ENCODE assay signal across 11 cellular contexts in the genomic region with DNA sequence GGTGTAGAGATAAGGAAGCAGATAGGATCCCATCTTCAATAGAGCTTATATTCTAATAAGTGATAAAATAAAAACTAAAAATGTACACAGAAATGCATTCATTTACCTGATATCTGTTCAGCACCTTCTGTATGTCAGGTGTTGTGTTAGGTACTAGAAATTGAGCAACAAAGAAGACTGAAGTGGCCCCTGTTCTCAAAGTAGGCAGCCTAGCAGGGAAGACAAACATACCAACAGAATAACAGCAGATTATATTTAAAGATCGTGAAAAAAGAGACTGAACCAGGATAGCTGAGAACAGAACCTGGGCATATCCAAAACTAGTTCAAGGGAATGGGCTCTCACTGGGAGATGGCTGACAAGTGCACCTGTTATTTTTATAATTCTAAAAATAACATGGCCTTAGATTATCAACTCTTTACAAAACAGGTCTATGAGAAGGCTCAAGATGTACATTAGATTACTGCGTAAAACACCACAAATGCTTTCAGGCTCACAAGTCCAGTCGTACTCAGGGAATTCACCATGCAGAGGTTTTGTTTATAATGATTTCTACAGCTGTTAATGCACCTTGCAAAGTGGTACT. TPM values are rescaled to one million over a fixed set of nuclear protein-coding genes. Genes with fewer than 3 reads are reported as not detected.
DNase-seq lines count a peak whose midpoint lies in the region; ATAC-seq and TF ChIP-seq lines count a peak whose summit lies in the region.
"Had no signal": no experiment of that assay in that cellular context is flagged by ENCODE, and none has a peak within 500 bp of the region (broad histone marks: within the 10 kb centered on the region; RNA-seq: fewer than 3 reads in every experiment).

No MANE protein-coding gene starts in this region.

- H3K36me3 Mint-ChIP-seq in T-cell: peaks cover 27% of the 10 kb centered on the region

- POLR2A ChIA-PET in T-cell (lab: Charles Lee): no interaction called here

- no peak overlapping the region for H3K4me3 ChIP-seq in left ventricle myocardium inferior
- H3K4me3 ChIP-seq in brain microvascular endothelial cell (ENCODE audit: low read depth, low read length): no peak overlapping the region
- H3K4me3 ChIP-seq in mesodermal cell (ENCODE audit: extremely low read depth, insufficient read depth, low read length, poor library complexity, severe bottlenecking): no peak overlapping the region
- no peak overlapping the region for H3K4me3 ChIP-seq in upper lobe of right lung
- H3K4me3 ChIP-seq in effector memory CD4-positive, alpha-beta T cell (ENCODE audit: insufficient read depth, low read depth, low read length, poor library complexity, severe bottlenecking): no peak overlapping the region

- in situ Hi-C loops in brain microvascular endothelial cell (cut with HindIII; ENCODE audit: low pct_ligation_motif_present, low sequenced_read_pairs): no loop called here

- no peak overlapping the region for H3K27ac Mint-ChIP-seq in T-cell
- H3K27ac Mint-ChIP-seq: stimulated activated memory B cell treated with anti-CD40 and anti-IgM and Interleukin-4, amounts not matched to agents 10 μg/mL and 1 μg/mL and 100 μg/mL, for 72 hours had no signal

- H3K36me3 ChIP-seq in left ventricle myocardium inferior: no peaks in the 10 kb centered on the region
- no peaks in the 10 kb centered on the region for H3K36me3 ChIP-seq in brain microvascular endothelial cell (replicated peaks)
- H3K36me3 ChIP-seq in mesodermal cell (ENCODE audit: control insufficient read depth, insufficient read depth, low read length): peaks cover 37% of the 10 kb centered on the region
- H3K36me3 ChIP-seq in upper lobe of right lung: no peaks in the 10 kb centered on the region
- no peaks in the 10 kb centered on the region for H3K36me3 ChIP-seq in effector memory CD4-positive, alpha-beta T cell (ENCODE audit: control insufficient read depth, insufficient read depth, low read length)

- H3K27ac ChIP-seq in left ventricle myocardium inferior (replicated peaks) (peak overlapping the region; percentile 86), brain microvascular endothelial cell (peak overlapping the region; percentile 95), mesodermal cell (ENCODE audit: low read depth, low read length, severe bottlenecking) (peak overlapping the region; percentile 99), upper lobe of right lung (peak overlapping the region; percentile 74)
- H3K27ac ChIP-seq in effector memory CD4-positive, alpha-beta T cell (ENCODE audit: insufficient read depth, low read length, poor library complexity, severe bottlenecking): no peak overlapping the region

- peaks cover 0 to 4% (median 0%) of the 10 kb centered on the region in 3 donors for H3K9me3 Mint-ChIP-seq in T-cell
- H3K9me3 Mint-ChIP-seq: stimulated activated memory B cell treated with anti-CD40 and anti-IgM and Interleukin-4, amounts not matched to agents 10 μg/mL and 1 μg/mL and 100 μg/mL, for 72 hours had no signal

- ATAC-seq in Right ventricle myocardium inferior (no peak), upper lobe of right lung (peak; percentile 48), T-cell (replicated peaks in 1 of 4) (no peak)

- H3K27me3 Mint-ChIP-seq in T-cell: no peaks in the 10 kb centered on the region
- H3K27me3 Mint-ChIP-seq: stimulated activated memory B cell treated with anti-CD40 and anti-IgM and Interleukin-4, amounts not matched to agents 10 μg/mL and 1 μg/mL and 100 μg/mL, for 72 hours had no signal

- H3K4me1 ChIP-seq in left ventricle myocardium inferior (peaks cover 59% of the 10 kb centered on the region), mesodermal cell (ENCODE audit: control insufficient read depth, insufficient read depth, low read length, poor library complexity, severe bottlenecking) (peaks cover 43% of the 10 kb centered on the region), upper lobe of right lung (peaks cover 42% of the 10 kb centered on the region)
- no peaks in the 10 kb centered on the region for H3K4me1 ChIP-seq in effector memory CD4-positive, alpha-beta T cell (ENCODE audit: control insufficient read depth, insufficient read depth, low read length, poor library complexity, severe bottlenecking)

- H3K4me3 Mint-ChIP-seq in T-cell: no peak overlapping the region
- H3K4me3 Mint-ChIP-seq: stimulated activated memory B cell treated with anti-CD40 and anti-IgM and Interleukin-4, amounts not matched to agents 10 μg/mL and 1 μg/mL and 100 μg/mL, for 72 hours had no signal

- CTCF ChIA-PET in T-cell (lab: Charles Lee): no interaction called here

- H3K27me3 ChIP-seq in left ventricle myocardium inferior (ENCODE audit: low read depth) (no peaks in the 10 kb centered on the region), brain microvascular endothelial cell (replicated peaks) (no peaks in the 10 kb centered on the region), upper lobe of right lung (no peaks in the 10 kb centered on the region)
- no peaks in the 10 kb centered on the region for H3K27me3 ChIP-seq in effector memory CD4-positive, alpha-beta T cell (replicated peaks; ENCODE audit: control insufficient read depth, insufficient read depth, low read length, poor library complexity, severe bottlenecking)

- DNase-seq in left ventricle myocardium inferior: no peak
- DNase-seq in Right ventricle myocardium inferior (ENCODE audit: missing footprints): no peak
- DNase-seq in brain microvascular endothelial cell: no peak
- DNase-seq in upper lobe of right lung: no peak
- DNase-seq in effector memory CD4-positive, alpha-beta T cell: no peak
- DNase-seq in T-cell: no peak
- no peak for DNase-seq in NCI-H345 treated with DMSO at 0.1 percent for 48 hours (lab: John Stamatoyannopoulos, UW; ENCODE audit: unreplicated experiment)
- DNase-seq: central memory CD4-positive, alpha-beta T cell; NCI-H1417 treated with DMSO at 0.1 percent for 48 hours had no signal

- intact Hi-C loops in left ventricle myocardium inferior (cut with micrococcal nuclease) (no loop called here), Right ventricle myocardium inferior (cut with DNase I) (no loop called here), upper lobe of right lung (cut with DNase I) (no loop called here)

- peaks cover 24 to 56% (median 48%) of the 10 kb centered on the region in 3 donors for H3K4me1 Mint-ChIP-seq in T-cell

- TF ChIP-seq CTCF in left ventricle myocardium inferior (IDR thresholded peaks at IDR 0.05; ENCODE audit: borderline replicate concordance) (no peak), brain microvascular endothelial cell (IDR thresholded peaks at IDR 0.05; ENCODE audit: low read depth, low read length, missing control alignments) (no peak), upper lobe of right lung (IDR thresholded peaks at IDR 0.05) (no peak)

- H3K9me3 ChIP-seq in left ventricle myocardium inferior (replicated peaks) (no peaks in the 10 kb centered on the region), mesodermal cell (ENCODE audit: control insufficient read depth, low read length) (no peaks in the 10 kb centered on the region), upper lobe of right lung (no peaks in the 10 kb centered on the region)
- no peaks in the 10 kb centered on the region for H3K9me3 ChIP-seq in effector memory CD4-positive, alpha-beta T cell (ENCODE audit: control insufficient read depth, low read length)

- WGBS in mesodermal cell (ENCODE audit: insufficient coverage in 2 of 2), 2 experiments: 14 to 74% methylated on average over 1 to 3 of the region's 3 CpGs

RNA-seq across cellular contexts. Expression of a gene that starts 16.3 kb away (rescaled TPM):
- total RNA-seq in left ventricle myocardium inferior (46.2 TPM), Right ventricle myocardium inferior (49.0 TPM), upper lobe of right lung (85.0 TPM), T-cell (10 to 100 TPM; 17.9 to 22.5 (median 20.3) TPM)
- polyA plus RNA-seq in mesodermal cell (2013, experiment 1 of 2): 72.5 TPM
- polyA plus RNA-seq in mesodermal cell (2013, experiment 2 of 2): 70.8 TPM
